Comparison of ENCODE assay signal across 20 cellular contexts in genomic region chr2:70199320-70199864, GRCh38.
"Had no signal": no experiment of that assay in that cellular context is flagged by ENCODE, and none has a peak within 500 bp of the region (broad histone marks: within the 10 kb centered on the region; RNA-seq: fewer than 3 reads in every experiment).

No MANE protein-coding gene starts in this region.

- H3K36me3 ChIP-seq: adrenal gland, colonic mucosa, gastrocnemius medialis, heart right ventricle, prostate gland, sigmoid colon, transverse colon had no signal

- H3K9me3 ChIP-seq: adrenal gland, colonic mucosa, gastrocnemius medialis, heart right ventricle, prostate gland, sigmoid colon, transverse colon had no signal

- H3K27ac Mint-ChIP-seq: activated B cell treated with CpG ODN at 0.5 μM for 24 hours; activated CD4-positive, alpha-beta T cell treated with anti-CD3 and anti-CD28 coated beads, Interleukin-2, amount 10 ng/mL, durations not matched to agents 24 days and 14 days; activated naive CD4-positive, alpha-beta T cell treated with anti-CD3 and anti-CD28 coated beads, Interleukin-2, amount 10 ng/mL, durations not matched to agents 7 days and 5 days; activated T-helper 17 cell treated with anti-CD3 and anti-CD28 coated beads, Interleukin-2, amount 50 U/mL, for 72 hours; naive thymus-derived CD4-positive, alpha-beta T cell had no signal

- ATAC-seq: activated T-helper 17 cell treated with anti-CD3 and anti-CD28 coated beads, Interleukin-2, amount 50 U/mL, for 72 hours; gastrocnemius medialis; heart right ventricle; left lobe of liver; naive thymus-derived CD4-positive, alpha-beta T cell had no signal

- H3K4me1 ChIP-seq: adrenal gland, colonic mucosa, gastrocnemius medialis, heart right ventricle, prostate gland, sigmoid colon, transverse colon had no signal

- H3K27me3 ChIP-seq: adrenal gland, colonic mucosa, gastrocnemius medialis, sigmoid colon, transverse colon had no signal

- H3K4me3 Mint-ChIP-seq: activated B cell treated with CpG ODN at 0.5 μM for 24 hours; activated CD4-positive, alpha-beta T cell treated with anti-CD3 and anti-CD28 coated beads, Interleukin-2, amount 10 ng/mL, durations not matched to agents 24 days and 14 days; activated naive CD4-positive, alpha-beta T cell treated with anti-CD3 and anti-CD28 coated beads, Interleukin-2, amount 10 ng/mL, durations not matched to agents 7 days and 5 days; activated T-helper 17 cell treated with anti-CD3 and anti-CD28 coated beads, Interleukin-2, amount 50 U/mL, for 72 hours; naive thymus-derived CD4-positive, alpha-beta T cell had no signal

- H3K27ac ChIP-seq: adrenal gland, colonic mucosa, gastrocnemius medialis, heart right ventricle, prostate gland, sigmoid colon, transverse colon had no signal

- DNase-seq: activated B cell treated with CpG ODN at 0.5 μM for 24 hours; activated CD4-positive, alpha-beta T cell treated with anti-CD3 and anti-CD28 coated beads, Interleukin-2, amount 10 ng/mL, durations not matched to agents 24 days and 14 days; activated naive CD4-positive, alpha-beta T cell treated with anti-CD3 and anti-CD28 coated beads, Interleukin-2, amount 10 ng/mL, durations not matched to agents 7 days and 5 days; activated T-cell treated with anti-CD3 and anti-CD28 coated beads for 4 hours; adrenal gland; caudate nucleus; colonic mucosa; gastrocnemius medialis; heart right ventricle; islet precursor cell; mammary epithelial cell; naive thymus-derived CD4-positive, alpha-beta T cell; sigmoid colon; stimulated activated CD4-positive, alpha-beta T cell treated with anti-CD3 and anti-CD28 coated beads, Interleukin-2, amount 100 ng/mL, for 24 hours; stimulated activated naive CD4-positive, alpha-beta T cell; substantia nigra; transverse colon had no signal

- H3K4me3 ChIP-seq: adrenal gland, colonic mucosa, gastrocnemius medialis, heart right ventricle, prostate gland, sigmoid colon, transverse colon had no signal

- H3K36me3 Mint-ChIP-seq: activated naive CD4-positive, alpha-beta T cell treated with anti-CD3 and anti-CD28 coated beads, Interleukin-2, amount 10 ng/mL, durations not matched to agents 7 days and 5 days had no signal

- H3K9me3 Mint-ChIP-seq: activated B cell treated with CpG ODN at 0.5 μM for 24 hours; activated CD4-positive, alpha-beta T cell treated with anti-CD3 and anti-CD28 coated beads, Interleukin-2, amount 10 ng/mL, durations not matched to agents 24 days and 14 days; activated naive CD4-positive, alpha-beta T cell treated with anti-CD3 and anti-CD28 coated beads, Interleukin-2, amount 10 ng/mL, durations not matched to agents 7 days and 5 days; activated T-helper 17 cell treated with anti-CD3 and anti-CD28 coated beads, Interleukin-2, amount 50 U/mL, for 72 hours had no signal

- H3K27me3 Mint-ChIP-seq: activated CD4-positive, alpha-beta T cell treated with anti-CD3 and anti-CD28 coated beads, Interleukin-2, amount 10 ng/mL, durations not matched to agents 24 days and 14 days; activated T-helper 17 cell treated with anti-CD3 and anti-CD28 coated beads, Interleukin-2, amount 50 U/mL, for 72 hours had no signal

- H3K4me1 Mint-ChIP-seq: activated B cell treated with CpG ODN at 0.5 μM for 24 hours; activated CD4-positive, alpha-beta T cell treated with anti-CD3 and anti-CD28 coated beads, Interleukin-2, amount 10 ng/mL, durations not matched to agents 24 days and 14 days; activated naive CD4-positive, alpha-beta T cell treated with anti-CD3 and anti-CD28 coated beads, Interleukin-2, amount 10 ng/mL, durations not matched to agents 7 days and 5 days; activated T-helper 17 cell treated with anti-CD3 and anti-CD28 coated beads, Interleukin-2, amount 50 U/mL, for 72 hours; naive thymus-derived CD4-positive, alpha-beta T cell had no signal
